In the genomic region with DNA sequence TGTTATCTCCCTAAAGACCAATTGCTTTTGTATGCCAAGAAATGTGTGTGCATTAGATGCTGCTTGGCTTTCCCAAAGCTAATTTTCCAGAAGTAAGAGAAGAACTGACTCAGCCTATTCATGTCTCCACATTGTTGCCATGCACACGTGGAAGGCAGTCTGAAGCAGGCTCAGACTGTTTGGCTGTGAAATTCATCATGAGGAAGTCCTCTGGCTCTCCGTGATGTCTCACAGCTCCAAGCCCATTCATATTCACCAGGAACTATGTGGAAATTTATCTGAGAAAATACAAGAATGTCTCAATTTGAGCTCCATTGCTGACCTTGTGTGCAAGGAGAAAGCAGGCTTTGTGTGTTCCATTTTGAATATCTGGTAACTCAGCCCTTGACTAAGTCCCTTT, we compare ENCODE assay signal across 2 cellular contexts.
TF ChIP-seq lines count a peak whose summit lies in the region.

No MANE protein-coding gene starts in this region.

TF ChIP-seq in SK-N-SH, 30 proteins besides CTCF, POLR2A, EP300 and RAD21 (continued from another document):
- TF ChIP-seq POLR2AphosphoS5 (IDR thresholded peaks at IDR 0.05; ENCODE audit: low read depth, low read length), result no peak
- TF ChIP-seq MEF2A (IDR thresholded peaks at IDR 0.05; ENCODE audit: borderline replicate concordance, low read depth), result no peak
- no peak for TF ChIP-seq NRF1 (IDR thresholded peaks at IDR 0.05; ENCODE audit: low read depth, low read length)
TF ChIP-seq in SK-N-SH: peak in this region for 0.

TF ChIP-seq in SK-N-SH treated with all-trans-retinoic acid at 6 μM for 48 hours, 23 proteins besides CTCF, POLR2A, EP300 and RAD21 (continued from another document):
- TF ChIP-seq CSDC2 (CRISPR knock-in tag; IDR thresholded peaks at IDR 0.05) (no peak), ZNF70 (CRISPR knock-in tag; IDR thresholded peaks at IDR 0.05) (no peak), TCF4 (CRISPR knock-in tag; IDR thresholded peaks at IDR 0.05; ENCODE audit: borderline replicate concordance) (no peak)
